Comparison of ENCODE assay signal across 19 cellular contexts in the genomic region with DNA sequence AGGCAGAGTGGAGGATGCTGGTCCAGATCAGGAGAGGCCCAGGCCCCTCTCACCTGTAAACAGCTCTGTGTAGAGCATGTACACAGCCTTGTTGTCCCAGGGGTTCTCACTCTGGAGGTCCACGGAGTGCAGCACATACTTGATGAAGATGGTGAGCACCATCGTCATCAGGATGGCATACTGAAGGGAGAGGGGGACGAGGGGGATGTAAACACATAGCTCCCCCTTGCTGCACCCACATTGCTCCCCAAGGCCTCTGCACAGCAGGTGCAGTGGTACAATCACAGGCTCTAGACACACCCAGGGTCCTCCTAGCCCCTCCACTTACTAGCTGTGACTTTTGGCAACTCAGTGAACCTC. TPM values are rescaled to one million over a fixed set of nuclear protein-coding genes. Genes with fewer than 3 reads are reported as not detected.
DNase-seq lines count a peak whose midpoint lies in the region; ATAC-seq and TF ChIP-seq lines count a peak whose summit lies in the region.
"Had no signal": no experiment of that assay in that cellular context is flagged by ENCODE, and none has a peak within 500 bp of the region (broad histone marks: within the 10 kb centered on the region; RNA-seq: fewer than 3 reads in every experiment).

No MANE protein-coding gene starts in this region.

- H3K27ac ChIP-seq in MM.1S (ENCODE audit: low read length) (peak overlapping the region; percentile 97; the same call in 1 of the 2 replicates), PC-9 (no peak overlapping the region)
- H3K27ac ChIP-seq: vagina had no signal

- H3K27me3 ChIP-seq in MM.1S (replicated peaks; ENCODE audit: insufficient read depth, low read length) = no peaks in the 10 kb centered on the region
- H3K27me3 ChIP-seq in PC-9 (ENCODE audit: insufficient read depth, low read depth) = no peaks in the 10 kb centered on the region
- H3K27me3 ChIP-seq: esophagus squamous epithelium, Peyer's patch, vagina had no signal

- TF ChIP-seq CTCF in MM.1S (IDR thresholded peaks at IDR 0.05; ENCODE audit: low read length) (no peak), endothelial cell (IDR thresholded peaks at IDR 0.05; ENCODE audit: unreplicated experiment) (no peak), type B pancreatic cell (conservative IDR thresholded peaks at IDR 0.05) (no peak), PC-9 (conservative IDR thresholded peaks at IDR 0.05) (no peak)

- H3K27me3 Mint-ChIP-seq in activated naive CD8-positive, alpha-beta T cell = no peaks in the 10 kb centered on the region
- no peaks in the 10 kb centered on the region for H3K27me3 Mint-ChIP-seq in activated naive CD8-positive, alpha-beta T cell treated with anti-CD3 and anti-CD28 coated beads for 36 hours
- H3K27me3 Mint-ChIP-seq in endothelial cell (ENCODE audit: unreplicated experiment) = peaks cover 21% of the 10 kb centered on the region
- H3K27me3 Mint-ChIP-seq in type B pancreatic cell = no peaks in the 10 kb centered on the region

- POLR2A ChIA-PET in PC-9 (lab: Charles Lee; ENCODE audit: unreplicated experiment) = no interaction called here

- peaks cover 30% of the 10 kb centered on the region for H3K4me1 Mint-ChIP-seq in activated naive CD8-positive, alpha-beta T cell (ENCODE audit: low read depth)
- peaks cover 21% of the 10 kb centered on the region for H3K4me1 Mint-ChIP-seq in activated naive CD8-positive, alpha-beta T cell treated with anti-CD3 and anti-CD28 coated beads for 36 hours
- H3K4me1 Mint-ChIP-seq in endothelial cell (ENCODE audit: unreplicated experiment) = peaks cover 27% of the 10 kb centered on the region
- H3K4me1 Mint-ChIP-seq in type B pancreatic cell (ENCODE audit: unreplicated experiment) = peaks cover 22% of the 10 kb centered on the region

- H2AFZ ChIP-seq in MM.1S (ENCODE audit: low read length) = no peak overlapping the region
- H2AFZ ChIP-seq in PC-9 = no peak overlapping the region

- H3K4me3 ChIP-seq in MM.1S (ENCODE audit: low read length) (no peak overlapping the region; the same call in 1 of the 2 replicates), PC-9 (no peak overlapping the region)
- H3K4me3 ChIP-seq: esophagus squamous epithelium, vagina had no signal

- intact Hi-C loops in PC-9 (cut with micrococcal nuclease; ENCODE audit: unreplicated experiment) = no loop called here

- H3K36me3 ChIP-seq in MM.1S (replicated peaks; ENCODE audit: insufficient read depth, low read length) (peaks cover 19% of the 10 kb centered on the region), PC-9 (ENCODE audit: low read depth) (peaks cover 49% of the 10 kb centered on the region)

- no peak for ATAC-seq in GM19467 (IDR thresholded peaks at IDR 0.05; ENCODE audit: unreplicated experiment)
- ATAC-seq: left cardiac atrium had no signal

- H4K20me1 ChIP-seq in MM.1S (ENCODE audit: insufficient read depth, low read length) (no peaks in the 10 kb centered on the region), PC-9 (ENCODE audit: insufficient read depth) (peaks cover 39% of the 10 kb centered on the region)

- peak overlapping the region; percentile 70 for H3K27ac Mint-ChIP-seq in activated naive CD8-positive, alpha-beta T cell
- no peak overlapping the region for H3K27ac Mint-ChIP-seq in activated naive CD8-positive, alpha-beta T cell treated with anti-CD3 and anti-CD28 coated beads for 36 hours
- peak overlapping the region; percentile 32 for H3K27ac Mint-ChIP-seq in endothelial cell (ENCODE audit: unreplicated experiment)
- H3K27ac Mint-ChIP-seq in type B pancreatic cell = peak overlapping the region; percentile 85

- peaks cover 63% of the 10 kb centered on the region for H3F3A ChIP-seq in MM.1S (ENCODE audit: insufficient read depth, low read length)
- H3F3A ChIP-seq in PC-9 (ENCODE audit: insufficient read depth, low read depth) = peaks cover 59% of the 10 kb centered on the region

- H3K4me1 ChIP-seq in MM.1S (ENCODE audit: low read length) (peaks cover 15% of the 10 kb centered on the region), PC-9 (replicated peaks; ENCODE audit: insufficient read depth) (peaks cover 19% of the 10 kb centered on the region)

- CTCF ChIA-PET in PC-9 (lab: Charles Lee) = no interaction called here

- H3K9me3 Mint-ChIP-seq in activated naive CD8-positive, alpha-beta T cell (ENCODE audit: low read depth) = no peaks in the 10 kb centered on the region
- no peaks in the 10 kb centered on the region for H3K9me3 Mint-ChIP-seq in activated naive CD8-positive, alpha-beta T cell treated with anti-CD3 and anti-CD28 coated beads for 36 hours
- no peaks in the 10 kb centered on the region for H3K9me3 Mint-ChIP-seq in endothelial cell (ENCODE audit: unreplicated experiment)
- no peaks in the 10 kb centered on the region for H3K9me3 Mint-ChIP-seq in type B pancreatic cell

- peak overlapping the region; percentile 90; the same call in 1 of the 2 replicates for H3K4me2 ChIP-seq in MM.1S (ENCODE audit: low read depth, low read length)
- H3K4me2 ChIP-seq in PC-9 = no peak overlapping the region

- H3K9ac ChIP-seq in MM.1S (ENCODE audit: low read length) = peak overlapping the region; percentile 99; the same call in 1 of the 2 replicates

- BruUV-seq in PC-9 (replicated peaks; lab: Mats Ljungman, UMichigan) = no TSS peak

- no peaks in the 10 kb centered on the region for H3K9me2 ChIP-seq in MM.1S (replicated peaks; ENCODE audit: insufficient read depth, low read length)
- H3K9me2 ChIP-seq in PC-9 (ENCODE audit: insufficient read depth) = no peaks in the 10 kb centered on the region

- H3K9me3 ChIP-seq in MM.1S (replicated peaks; ENCODE audit: insufficient read depth, low read length) = no peaks in the 10 kb centered on the region
- H3K9me3 ChIP-seq in PC-9 (ENCODE audit: insufficient read depth, low read depth) = no peaks in the 10 kb centered on the region
- H3K9me3 ChIP-seq: esophagus squamous epithelium, Peyer's patch, vagina had no signal

- DNase-seq in activated naive CD8-positive, alpha-beta T cell treated with anti-CD3 and anti-CD28 coated beads for 36 hours = no peak
- DNase-seq in MM.1S = no peak
- no peak for DNase-seq in endothelial cell (ENCODE audit: low spot score)
- no peak for DNase-seq in type B pancreatic cell (ENCODE audit: extremely low spot score, unreplicated experiment)
- no peak for DNase-seq in GM19240 (ENCODE audit: insufficient read length, low spot score)
- DNase-seq in PC-9 = no peak
- DNase-seq: activated CD4-positive, CD25-positive, alpha-beta regulatory T cell treated with anti-CD3 and anti-CD28 coated beads, Interleukin-2, amount 50 U/mL, for 72 hours; activated gamma-delta T cell; anterior cingulate cortex; DND-41; effector CD8-positive, alpha-beta T cell; esophagus squamous epithelium; left cardiac atrium; NCI-H774; stimulated activated CD8-positive, alpha-beta memory T cell treated with anti-CD3 and anti-CD28 coated beads, Interleukin-4, amount 100 ng/mL, for 48 hours had no signal

- H3K36me3 Mint-ChIP-seq in activated naive CD8-positive, alpha-beta T cell = no peaks in the 10 kb centered on the region
- H3K36me3 Mint-ChIP-seq in activated naive CD8-positive, alpha-beta T cell treated with anti-CD3 and anti-CD28 coated beads for 36 hours = peaks cover 6% of the 10 kb centered on the region
- H3K36me3 Mint-ChIP-seq in endothelial cell (ENCODE audit: low read depth, unreplicated experiment) (peaks cover 25% of the 10 kb centered on the region), type B pancreatic cell (no peaks in the 10 kb centered on the region)

- H3K79me2 ChIP-seq in MM.1S (ENCODE audit: low read length) (peaks cover 70% of the 10 kb centered on the region), PC-9 (ENCODE audit: low read depth) (peaks cover 35% of the 10 kb centered on the region)

- peak overlapping the region; percentile 23 for H3K4me3 Mint-ChIP-seq in activated naive CD8-positive, alpha-beta T cell
- no peak overlapping the region for H3K4me3 Mint-ChIP-seq in activated naive CD8-positive, alpha-beta T cell treated with anti-CD3 and anti-CD28 coated beads for 36 hours
- peak overlapping the region; percentile 65 for H3K4me3 Mint-ChIP-seq in endothelial cell (ENCODE audit: unreplicated experiment)
- H3K4me3 Mint-ChIP-seq in type B pancreatic cell = peak overlapping the region; percentile 64

RNA-seq across cellular contexts. Expression of a gene that starts 2.9 kb away (rescaled TPM):
- 10 to 100 TPM; 27.5 to 29.3 TPM for total RNA-seq in activated naive CD8-positive, alpha-beta T cell treated with anti-CD3 and anti-CD28 coated beads for 36 hours
- total RNA-seq in endothelial cell (ENCODE audit: unreplicated experiment) (32.2 TPM), type B pancreatic cell (ENCODE audit: low replicate concordance) (48.6 and 50.6 TPM in 2 replicates), PC-9 (2021) (40.9 and 51.5 TPM in 2 replicates)

RNA-seq across cellular contexts. Expression of a gene that starts 9.3 kb away (rescaled TPM):
- total RNA-seq in activated naive CD8-positive, alpha-beta T cell treated with anti-CD3 and anti-CD28 coated beads for 36 hours = 100 to 1,000 TPM in 1 of 2 experiments, 10 to 100 TPM in 1; 99.9 to 100 TPM
- total RNA-seq in endothelial cell (ENCODE audit: unreplicated experiment) (40.2 TPM), type B pancreatic cell (ENCODE audit: low replicate concordance) (49.1 and 54.8 TPM in 2 replicates), PC-9 (2021) (84.5 and 95.0 TPM in 2 replicates)

RNA-seq across cellular contexts. Expression of a gene that starts 9.5 kb away (rescaled TPM):
- 1,000 to 10,000 TPM; 1,087 to 1,097 TPM for total RNA-seq in activated naive CD8-positive, alpha-beta T cell treated with anti-CD3 and anti-CD28 coated beads for 36 hours
- total RNA-seq in endothelial cell (ENCODE audit: unreplicated experiment) = 998 TPM
- 758 and 795 TPM in 2 replicates for total RNA-seq in type B pancreatic cell (ENCODE audit: low replicate concordance)
- total RNA-seq in PC-9 (2021) = 973 and 1,165 TPM in 2 replicates

RNA-seq across cellular contexts. Expression of a gene that starts 13.9 kb away (rescaled TPM):
- 10 to 100 TPM; 14.9 to 15.1 TPM for total RNA-seq in activated naive CD8-positive, alpha-beta T cell treated with anti-CD3 and anti-CD28 coated beads for 36 hours
- total RNA-seq in endothelial cell (ENCODE audit: unreplicated experiment) = 6.0 TPM
- total RNA-seq in type B pancreatic cell (ENCODE audit: low replicate concordance) = 11.4 and 12.2 TPM in 2 replicates
- 13.7 and 22.3 TPM in 2 replicates for total RNA-seq in PC-9 (2021)

RNA-seq across cellular contexts. Expression of a gene that starts 19.7 kb away (rescaled TPM):
- 10 to 100 TPM; 12.3 to 14.7 TPM for total RNA-seq in activated naive CD8-positive, alpha-beta T cell treated with anti-CD3 and anti-CD28 coated beads for 36 hours
- total RNA-seq in endothelial cell (ENCODE audit: unreplicated experiment) (35.6 TPM), type B pancreatic cell (ENCODE audit: low replicate concordance) (52.2 and 61.3 TPM in 2 replicates), PC-9 (2021) (49.5 and 72.3 TPM in 2 replicates)
